In genomic region chr11:63937713-63938480, GRCh38 we compare ENCODE assay signal across 8 cellular contexts. TPM values are rescaled to one million over a fixed set of nuclear protein-coding genes. Genes with fewer than 3 reads are reported as not detected.
DNase-seq lines count a peak whose midpoint lies in the region; ATAC-seq and TF ChIP-seq lines count a peak whose summit lies in the region.

No MANE protein-coding gene starts in this region.

- peak overlapping the region; percentile 99 for H2AFZ ChIP-seq in HCT116 (ENCODE audit: low read depth, low read length, poor library complexity, severe bottlenecking)

- no peak for TF ChIP-seq POLR2A in HCT116 (IDR thresholded peaks at IDR 0.05; ENCODE audit: borderline replicate concordance, extremely low read depth, insufficient read depth, insufficient read length)

- no peaks in the 10 kb centered on the region for H4K20me1 ChIP-seq in HCT116 (ENCODE audit: insufficient read depth)

- peak overlapping the region; percentile 87 for H3K27ac ChIP-seq in HCT116 (ENCODE audit: low read depth, low read length)
- H3K27ac ChIP-seq in caudate nucleus (ENCODE audit: low read depth, low read length), result peak overlapping the region; percentile 32
- peak overlapping the region; percentile 72 for H3K27ac ChIP-seq in mesodermal cell (ENCODE audit: low read depth, low read length, severe bottlenecking)

- RAD21 ChIA-PET in HCT116 (lab: Charles Lee; ENCODE audit: low non-redundant PET in 1 of 2, low total read pairs in 2 of 2, uncharacterized antibody in 2 of 2, unreplicated experiment in 2 of 2), result no interaction called here

- no TSS peak for BruUV-seq in HCT116 (replicated peaks; lab: Mats Ljungman, UMichigan)

- peak overlapping the region; percentile 75 for H3K9ac ChIP-seq in HCT116 (ENCODE audit: low read length)

- CTCF ChIA-PET in HCT116 (lab: Charles Lee), result no interaction called here

- H3K9me3 ChIP-seq in HCT116 (ENCODE audit: control insufficient read depth in 1 of 2, insufficient read depth in 1 of 2, low read depth in 1 of 2, low read length in 2 of 2) (no peaks in the 10 kb centered on the region), mesodermal cell (ENCODE audit: control insufficient read depth, low read length) (no peaks in the 10 kb centered on the region)

- TF ChIP-seq RAD21 in HCT116 (IDR thresholded peaks at IDR 0.05; ENCODE audit: low read depth), result no peak

- intact Hi-C loops in HCT116 (cut with micrococcal nuclease), result loop anchor here (1.0 kb wide), 2 partner anchors 19 to 48 kb away; partner anchors contain the start of gene OTUB1
- intact Hi-C loops in sciatic nerve (cut with DNase I), result no loop called here

- peaks cover 41% of the 10 kb centered on the region for H3K79me2 ChIP-seq in HCT116 (ENCODE audit: insufficient read depth, low read length)

- POLR2A ChIA-PET in HCT116 (lab: Charles Lee), result interaction anchor here (1.2 kb wide), 1 partner anchor 21 kb away, joined by 3 read pairs; the partner anchor contains the start of gene RCOR2

- DNase-seq in NCI-H510A (lab: John Stamatoyannopoulos, UW) (peak; percentile 49), NCI-H510A treated with DMSO at 0.1 percent for 48 hours (lab: John Stamatoyannopoulos, UW) (no peak), HCT116 (ENCODE audit: low read depth, low spot score) (no peak), NCI-H2196 (lab: John Stamatoyannopoulos, UW; ENCODE audit: unreplicated experiment) (peak; percentile 61), caudate nucleus (lab: John Stamatoyannopoulos, UW) (no peak), GDM1 (lab: John Stamatoyannopoulos, UW) (no peak), sciatic nerve (ENCODE audit: low spot score) (no peak)

- H3K4me3 ChIP-seq in HCT116 (replicated peaks in 1 of 2; ENCODE audit: low read depth in 1 of 2, low read length in 2 of 2) (peak overlapping the region; percentile 38 to 67), mesodermal cell (ENCODE audit: extremely low read depth, insufficient read depth, low read length, poor library complexity, severe bottlenecking) (peak overlapping the region; percentile 87)

- TF ChIP-seq CTCF in HCT116 (IDR thresholded peaks at IDR 0.05 in 2 of 3, conservative IDR thresholded peaks at IDR 0.05 in 1 of 3; ENCODE audit: borderline replicate concordance in 1 of 3, insufficient read depth in 1 of 3, low read depth in 2 of 3, low read length in 2 of 3), result no peak; a peak in 1 of 6 replicates

- 37% methylated on average over 22 to 23 of the region's 30 CpGs for WGBS in mesodermal cell (ENCODE audit: insufficient coverage in 2 of 2), 2 experiments

- H3K9me2 ChIP-seq in HCT116 (ENCODE audit: insufficient read depth), result no peaks in the 10 kb centered on the region

- ATAC-seq in HCT116 (peak; percentile 59), sciatic nerve (no peak)

- no peaks in the 10 kb centered on the region for H3K27me3 ChIP-seq in HCT116 (ENCODE audit: insufficient read depth, low read length)

- H3K36me3 ChIP-seq in HCT116 (ENCODE audit: control insufficient read depth in 1 of 2, insufficient read depth in 2 of 2, low read length in 2 of 2) (no peaks in the 10 kb centered on the region), mesodermal cell (ENCODE audit: control insufficient read depth, insufficient read depth, low read length) (peaks cover 9% of the 10 kb centered on the region)

- H3K4me2 ChIP-seq in HCT116 (ENCODE audit: low read length), result peak overlapping the region; percentile 100

- H3K4me1 ChIP-seq in HCT116 (ENCODE audit: control insufficient read depth in 1 of 2, insufficient read depth in 2 of 2, low read length in 2 of 2) (peaks cover 10 to 31% of the 10 kb centered on the region in 2 experiments), mesodermal cell (ENCODE audit: control insufficient read depth, insufficient read depth, low read length, poor library complexity, severe bottlenecking) (peaks cover 7% of the 10 kb centered on the region)

TF ChIP-seq in HCT116, 20 proteins besides CTCF, POLR2A, EP300 and RAD21:
- TF ChIP-seq EZH2 (IDR thresholded peaks at IDR 0.05) (no peak), EGR1 (IDR thresholded peaks at IDR 0.05; ENCODE audit: low read depth) (no peak), SRF (IDR thresholded peaks at IDR 0.05; ENCODE audit: low read depth) (no peak), CBX3 (IDR thresholded peaks at IDR 0.05; ENCODE audit: low read depth) (no peak), YY1 (IDR thresholded peaks at IDR 0.05; ENCODE audit: extremely low read depth, insufficient replicate concordance, low read depth, low read length) (no peak), EZH2phosphoT487 (IDR thresholded peaks at IDR 0.05; ENCODE audit: borderline replicate concordance) (no peak), ZNF274 (IDR thresholded peaks at IDR 0.05; ENCODE audit: low read depth, low read length) (no peak), ZFX (IDR thresholded peaks at IDR 0.05) (no peak), TCF7L2 (IDR thresholded peaks at IDR 0.05; ENCODE audit: borderline replicate concordance, extremely low read depth, insufficient read depth, insufficient read length) (no peak), SIN3A (IDR thresholded peaks at IDR 0.05; ENCODE audit: low read depth) (no peak)
- TF ChIP-seq, protein P1, sequence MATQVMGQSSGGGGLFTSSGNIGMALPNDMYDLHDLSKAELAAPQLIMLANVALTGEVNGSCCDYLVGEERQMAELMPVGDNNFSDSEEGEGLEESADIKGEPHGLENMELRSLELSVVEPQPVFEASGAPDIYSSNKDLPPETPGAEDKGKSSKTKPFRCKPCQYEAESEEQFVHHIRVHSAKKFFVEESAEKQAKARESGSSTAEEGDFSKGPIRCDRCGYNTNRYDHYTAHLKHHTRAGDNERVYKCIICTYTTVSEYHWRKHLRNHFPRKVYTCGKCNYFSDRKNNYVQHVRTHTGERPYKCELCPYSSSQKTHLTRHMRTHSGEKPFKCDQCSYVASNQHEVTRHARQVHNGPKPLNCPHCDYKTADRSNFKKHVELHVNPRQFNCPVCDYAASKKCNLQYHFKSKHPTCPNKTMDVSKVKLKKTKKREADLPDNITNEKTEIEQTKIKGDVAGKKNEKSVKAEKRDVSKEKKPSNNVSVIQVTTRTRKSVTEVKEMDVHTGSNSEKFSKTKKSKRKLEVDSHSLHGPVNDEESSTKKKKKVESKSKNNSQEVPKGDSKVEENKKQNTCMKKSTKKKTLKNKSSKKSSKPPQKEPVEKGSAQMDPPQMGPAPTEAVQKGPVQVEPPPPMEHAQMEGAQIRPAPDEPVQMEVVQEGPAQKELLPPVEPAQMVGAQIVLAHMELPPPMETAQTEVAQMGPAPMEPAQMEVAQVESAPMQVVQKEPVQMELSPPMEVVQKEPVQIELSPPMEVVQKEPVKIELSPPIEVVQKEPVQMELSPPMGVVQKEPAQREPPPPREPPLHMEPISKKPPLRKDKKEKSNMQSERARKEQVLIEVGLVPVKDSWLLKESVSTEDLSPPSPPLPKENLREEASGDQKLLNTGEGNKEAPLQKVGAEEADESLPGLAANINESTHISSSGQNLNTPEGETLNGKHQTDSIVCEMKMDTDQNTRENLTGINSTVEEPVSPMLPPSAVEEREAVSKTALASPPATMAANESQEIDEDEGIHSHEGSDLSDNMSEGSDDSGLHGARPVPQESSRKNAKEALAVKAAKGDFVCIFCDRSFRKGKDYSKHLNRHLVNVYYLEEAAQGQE (IDR thresholded peaks at IDR 0.05; ENCODE audit: low read depth), result no peak

RNA-seq across cellular contexts. Expression of gene NAA40, which starts 0.9 kb away (rescaled TPM):
- total RNA-seq in HCT116 (2021; ENCODE audit: unreplicated experiment) (25.3 TPM), sciatic nerve (14.5 TPM)
- 11.4 and 13.8 TPM in 2 replicates for polyA plus RNA-seq in HCT116 (2012)
- polyA plus RNA-seq in mesodermal cell (2013, experiment 1 of 2), result 22.4 TPM
- 18.8 TPM for polyA plus RNA-seq in mesodermal cell (2013, experiment 2 of 2)

RNA-seq across cellular contexts. Expression of gene RCOR2, which starts 20.9 kb away (rescaled TPM):
- 10.8 TPM for total RNA-seq in HCT116 (2021; ENCODE audit: unreplicated experiment)
- 13.7 and 14.7 TPM in 2 replicates for polyA plus RNA-seq in HCT116 (2012)
- 29.9 TPM for polyA plus RNA-seq in mesodermal cell (2013, experiment 1 of 2)
- 28.3 TPM for polyA plus RNA-seq in mesodermal cell (2013, experiment 2 of 2)
- 0.40 TPM for total RNA-seq in sciatic nerve

RNA-seq across cellular contexts. Expression of gene COX8A, which starts 36.5 kb away (rescaled TPM):
- total RNA-seq in HCT116 (2021; ENCODE audit: unreplicated experiment) (536 TPM), sciatic nerve (118 TPM)
- polyA plus RNA-seq in HCT116 (2012), result 1,028 and 1,102 TPM in 2 replicates
- polyA plus RNA-seq in mesodermal cell (2013, experiment 1 of 2), result 375 TPM
- polyA plus RNA-seq in mesodermal cell (2013, experiment 2 of 2), result 310 TPM

RNA-seq across cellular contexts. Expression of gene OTUB1, which starts 48.3 kb away (rescaled TPM):
- total RNA-seq in HCT116 (2021; ENCODE audit: unreplicated experiment), result 87.0 TPM
- 112 and 113 TPM in 2 replicates for polyA plus RNA-seq in HCT116 (2012)
- 131 TPM for polyA plus RNA-seq in mesodermal cell (2013, experiment 1 of 2)
- polyA plus RNA-seq in mesodermal cell (2013, experiment 2 of 2), result 108 TPM
- 38.7 TPM for total RNA-seq in sciatic nerve

Comparison
In these comparisons a context has a peak if more than half of its experiments do, and no peak if none do; other contexts are left out.
1. DNase-seq: peak in NCI-H510A (single experiment) and NCI-H2196 (single experiment); none in NCI-H510A treated with DMSO at 0.1 percent for 48 hours (single experiment), HCT116 (single experiment), caudate nucleus (0 of 61), GDM1 (single experiment) and sciatic nerve (single experiment).
2. H3K27ac ChIP-seq: peak in every context shown above with its lines; median percentile 87 in HCT116; 72 in mesodermal cell; 32 in caudate nucleus.